Comparison of ENCODE assay signal across 8 cellular contexts in genomic region chr10:14838582-14839304, GRCh38. TPM values are rescaled to one million over a fixed set of nuclear protein-coding genes. Genes with fewer than 3 reads are reported as not detected.
DNase-seq lines count a peak whose midpoint lies in the region; ATAC-seq, FAIRE-seq and TF ChIP-seq lines count a peak whose summit lies in the region.

No MANE protein-coding gene starts in this region.

- DNase-seq in A549 (ENCODE audit: low read depth in 1 of 2, low spot score in 1 of 2) (peak; percentile 16 to 41), esophagus muscularis mucosa (ENCODE audit: extremely low spot score) (peak; percentile 90), type B pancreatic cell (ENCODE audit: extremely low spot score, unreplicated experiment) (peak; percentile 71)
- DNase-seq in Jurkat, Clone E6-1 (ENCODE audit: low read depth, low spot score): no peak
- DNase-seq in activated CD8-positive, alpha-beta T cell treated with anti-CD3 and anti-CD28 coated beads, Interleukin-2, amount 10 ng/mL, durations not matched to agents 7 days and 5 days: peak; percentile 42
- DNase-seq in naive thymus-derived CD4-positive, alpha-beta T cell: peak in 7 of 9 donors; percentile 4 to 45 (median 18)

- under 1% methylated on average over 12 of the region's 60 CpGs for WGBS in A549 (ENCODE audit: missing lambda C conversion rate)
- WGBS in esophagus muscularis mucosa: 0% methylated on average over 22 of the region's 60 CpGs

- POLR2A ChIA-PET in A549 (lab: Yijun Ruan, JAX): interaction anchor here (0.7 to 3.4 kb wide), 7 partner anchors 8 to 234 kb away, joined by 3 to 21 read pairs (median 7); partner anchors contain the start of genes DCLRE1C, MEIG1 and SUV39H2
- POLR2A ChIA-PET in activated CD8-positive, alpha-beta T cell treated with anti-CD3 and anti-CD28 coated beads, Interleukin-2, amount 10 ng/mL, durations not matched to agents 7 days and 5 days (lab: Charles Lee): interaction anchor here (0.6 to 3.4 kb wide), 20 partner anchors 18 to 654 kb away, joined by 3 to 24 read pairs (median 5); partner anchors contain the start of genes DCLRE1C, MEIG1, NMT2 and SUV39H2
- POLR2A ChIA-PET in naive thymus-derived CD4-positive, alpha-beta T cell (lab: Charles Lee): interaction anchor here (0.6 to 2.8 kb wide), 19 partner anchors 10 to 1560 kb away, joined by 3 to 28 read pairs (median 4); partner anchors contain the start of genes MEIG1, NMT2 and SUV39H2

- H3K36me3 ChIP-seq in esophagus muscularis mucosa: peaks cover 19 to 32% (median 27%) of the 10 kb centered on the region in 4 donors
- H3K36me3 ChIP-seq in naive thymus-derived CD4-positive, alpha-beta T cell (ENCODE audit: control insufficient read depth in 2 of 3, insufficient read depth in 3 of 3, low read length in 3 of 3): peaks cover 6 to 41% (median 9%) of the 10 kb centered on the region in 3 experiments

- ATAC-seq in A549 (peak; percentile 23 to 51; a peak in 4 of 6 replicates), GM18909 (IDR thresholded peaks at IDR 0.05; ENCODE audit: poor library complexity, unreplicated experiment) (peak; percentile 1), HG02763 (IDR thresholded peaks at IDR 0.05; ENCODE audit: unreplicated experiment) (no peak)
- ATAC-seq in activated CD8-positive, alpha-beta T cell treated with anti-CD3 and anti-CD28 coated beads, Interleukin-2, amount 10 ng/mL, durations not matched to agents 7 days and 5 days: no peak
- ATAC-seq in naive thymus-derived CD4-positive, alpha-beta T cell: no peak

- H3K27ac ChIP-seq in A549 (peak overlapping the region; percentile 86 to 94), esophagus muscularis mucosa (replicated peaks in 1 of 4) (peak overlapping the region; percentile 95 to 96 (median 96))
- H3K27ac ChIP-seq in naive thymus-derived CD4-positive, alpha-beta T cell (ENCODE audit: low read depth, low read length): peak overlapping the region; percentile 94

- TF ChIP-seq POLR2A in A549 (IDR thresholded peaks at IDR 0.05; ENCODE audit: low read length) (no peak), esophagus muscularis mucosa (IDR thresholded peaks at IDR 0.05; ENCODE audit: low read depth) (no peak)

- peak overlapping the region; percentile 96 for H3K27ac Mint-ChIP-seq in activated CD8-positive, alpha-beta T cell treated with anti-CD3 and anti-CD28 coated beads, Interleukin-2, amount 10 ng/mL, durations not matched to agents 7 days and 5 days
- peak overlapping the region; percentile 92 to 99 (median 97) for H3K27ac Mint-ChIP-seq in naive thymus-derived CD4-positive, alpha-beta T cell
- H3K27ac Mint-ChIP-seq in type B pancreatic cell: peak overlapping the region; percentile 98

- peaks cover 8% of the 10 kb centered on the region; the same call in 1 of the 3 replicates for H3K4me1 ChIP-seq in A549
- H3K4me1 ChIP-seq in esophagus muscularis mucosa: peaks cover 17 to 22% (median 19%) of the 10 kb centered on the region in 4 donors
- peaks cover 15 to 17% of the 10 kb centered on the region in 2 donors for H3K4me1 ChIP-seq in naive thymus-derived CD4-positive, alpha-beta T cell (ENCODE audit: control insufficient read depth in 2 of 2, insufficient read depth in 2 of 2, low read length in 2 of 2)

- CTCF ChIA-PET in A549 (lab: Yijun Ruan, JAX): interaction anchor here (1.1 to 6.3 kb wide), 5 partner anchors 15 to 340 kb away, joined by 3 to 47 read pairs (median 9); partner anchors contain the start of gene SUV39H2
- CTCF ChIA-PET in activated CD8-positive, alpha-beta T cell treated with anti-CD3 and anti-CD28 coated beads, Interleukin-2, amount 10 ng/mL, durations not matched to agents 7 days and 5 days (lab: Charles Lee): interaction anchor here (1.0 to 4.5 kb wide), 9 partner anchors 12 to 341 kb away, joined by 3 to 32 read pairs (median 4); no protein-coding TSS in a partner anchor
- CTCF ChIA-PET in naive thymus-derived CD4-positive, alpha-beta T cell (lab: Charles Lee): interaction anchor here (0.6 to 1.8 kb wide), 5 partner anchors 9 to 991 kb away, joined by 3 to 6 read pairs (median 4); no protein-coding TSS in a partner anchor

- H3K4me2 ChIP-seq in A549: peak overlapping the region; percentile 83

- no peaks in the 10 kb centered on the region for H3K27me3 ChIP-seq in esophagus muscularis mucosa
- no peaks in the 10 kb centered on the region for H3K27me3 ChIP-seq in naive thymus-derived CD4-positive, alpha-beta T cell (ENCODE audit: control insufficient read depth in 2 of 2, insufficient read depth in 2 of 2, low read length in 2 of 2)

- TF ChIP-seq CTCF in A549 (IDR thresholded peaks at IDR 0.05) (no peak), esophagus muscularis mucosa (IDR thresholded peaks at IDR 0.05) (no peak), type B pancreatic cell (conservative IDR thresholded peaks at IDR 0.05) (no peak)

- peaks cover 38% of the 10 kb centered on the region for H3K36me3 Mint-ChIP-seq in activated CD8-positive, alpha-beta T cell treated with anti-CD3 and anti-CD28 coated beads, Interleukin-2, amount 10 ng/mL, durations not matched to agents 7 days and 5 days (ENCODE audit: low read depth)
- H3K36me3 Mint-ChIP-seq in naive thymus-derived CD4-positive, alpha-beta T cell: peaks cover 0 to 27% (median 11%) of the 10 kb centered on the region in 5 donors
- H3K36me3 Mint-ChIP-seq in type B pancreatic cell: peaks cover 4% of the 10 kb centered on the region

- no peak for TF ChIP-seq RAD21 in A549 (conservative IDR thresholded peaks at IDR 0.05 in 1 of 2, IDR thresholded peaks at IDR 0.05 in 1 of 2)

- FAIRE-seq in A549 (lab: Jason Lieb, UNC): no peak

- no peaks in the 10 kb centered on the region for H3K27me3 Mint-ChIP-seq in activated CD8-positive, alpha-beta T cell treated with anti-CD3 and anti-CD28 coated beads, Interleukin-2, amount 10 ng/mL, durations not matched to agents 7 days and 5 days (ENCODE audit: low read depth)
- no peaks in the 10 kb centered on the region for H3K27me3 Mint-ChIP-seq in naive thymus-derived CD4-positive, alpha-beta T cell
- no peaks in the 10 kb centered on the region for H3K27me3 Mint-ChIP-seq in type B pancreatic cell

- peaks cover 24% of the 10 kb centered on the region for H3K4me1 Mint-ChIP-seq in activated CD8-positive, alpha-beta T cell treated with anti-CD3 and anti-CD28 coated beads, Interleukin-2, amount 10 ng/mL, durations not matched to agents 7 days and 5 days (ENCODE audit: low read depth)
- H3K4me1 Mint-ChIP-seq in naive thymus-derived CD4-positive, alpha-beta T cell: peaks cover 14 to 45% (median 32%) of the 10 kb centered on the region in 7 donors
- H3K4me1 Mint-ChIP-seq in type B pancreatic cell (ENCODE audit: unreplicated experiment): peaks cover 22% of the 10 kb centered on the region

- intact Hi-C loops in esophagus muscularis mucosa (cut with DNase I): loop anchor here (5.0 kb wide), 3 partner anchors 39 to 236 kb away; partner anchors contain the start of gene SUV39H2
- intact Hi-C loops in naive thymus-derived CD4-positive, alpha-beta T cell (cut with micrococcal nuclease): loop anchor here (1.0 to 5.0 kb wide), 23 partner anchors 11 to 1536 kb away; partner anchors contain the start of genes DCLRE1C (in 2 of the 2), MEIG1 (in 2 of the 2), PRPF18 (in 2 of the 2) and RPP38 (in 2 of the 2)

- H3K9me3 ChIP-seq in A549: no peaks in the 10 kb centered on the region
- H3K9me3 ChIP-seq in esophagus muscularis mucosa: no peaks in the 10 kb centered on the region
- no peaks in the 10 kb centered on the region for H3K9me3 ChIP-seq in naive thymus-derived CD4-positive, alpha-beta T cell (ENCODE audit: control insufficient read depth in 2 of 3, low read length in 3 of 3)

- TF ChIP-seq EP300 in A549 (IDR thresholded peaks at IDR 0.05) (no peak), esophagus muscularis mucosa (IDR thresholded peaks at IDR 0.05) (no peak)

- H3K4me3 ChIP-seq in A549 (peak overlapping the region; percentile 90), esophagus muscularis mucosa (peak overlapping the region; percentile 71 to 97 (median 84))
- peak overlapping the region; percentile 90 for H3K4me3 ChIP-seq in Jurkat, Clone E6-1 (ENCODE audit: low read length)
- H3K4me3 ChIP-seq in naive thymus-derived CD4-positive, alpha-beta T cell (ENCODE audit: low read length): peak overlapping the region; percentile 88

- H3K9me3 Mint-ChIP-seq in activated CD8-positive, alpha-beta T cell treated with anti-CD3 and anti-CD28 coated beads, Interleukin-2, amount 10 ng/mL, durations not matched to agents 7 days and 5 days (ENCODE audit: insufficient read depth): no peaks in the 10 kb centered on the region
- no peaks in the 10 kb centered on the region for H3K9me3 Mint-ChIP-seq in naive thymus-derived CD4-positive, alpha-beta T cell
- no peaks in the 10 kb centered on the region for H3K9me3 Mint-ChIP-seq in type B pancreatic cell

- H3K4me3 Mint-ChIP-seq in activated CD8-positive, alpha-beta T cell treated with anti-CD3 and anti-CD28 coated beads, Interleukin-2, amount 10 ng/mL, durations not matched to agents 7 days and 5 days: peak overlapping the region; percentile 90
- peak overlapping the region; percentile 87 to 98 (median 97) for H3K4me3 Mint-ChIP-seq in naive thymus-derived CD4-positive, alpha-beta T cell
- peak overlapping the region; percentile 97 for H3K4me3 Mint-ChIP-seq in type B pancreatic cell

RNA-seq across cellular contexts. Expression of gene HSPA14, which starts 0.6 kb away (rescaled TPM):
- 31.7 and 45.7 TPM in 2 replicates for polyA plus RNA-seq in A549 (2011; rRNA removed)
- 19.0 and 20.5 TPM in 2 replicates for polyA plus RNA-seq in A549 (2012; cell fraction: cytosol; rRNA removed)
- 8.2 and 12.7 TPM in 2 replicates for polyA plus RNA-seq in A549 (2012; cell fraction: nucleus; rRNA removed)
- 33.3 to 35.7 TPM (median 34.2 TPM) in 3 replicates for polyA plus RNA-seq in A549 (2017; fragmentation: RNase III; extraction: RNeasy Plus Mini Kit Qiagen cat#74134 plus additional on column Dnase treatment)
- 4.7 TPM in 2 replicates for polyA minus RNA-seq in A549 (2011; rRNA and poly(A)+ RNA removed)
- 37.2 TPM for polyA plus RNA-seq in Jurkat, Clone E6-1 (2012; ENCODE audit: insufficient read depth, insufficient read length)
- 10 to 100 TPM; 28.9 to 31.4 TPM for total RNA-seq in activated CD8-positive, alpha-beta T cell treated with anti-CD3 and anti-CD28 coated beads, Interleukin-2, amount 10 ng/mL, durations not matched to agents 7 days and 5 days
- 1 to 10 TPM; 6.8 to 9.8 (median 7.8) TPM for total RNA-seq in esophagus muscularis mucosa
- 10 to 100 TPM; 14.1 to 23.8 (median 17.6) TPM for total RNA-seq in naive thymus-derived CD4-positive, alpha-beta T cell
- 10 to 100 TPM; 14.9 to 18.2 TPM for polyA plus RNA-seq in naive thymus-derived CD4-positive, alpha-beta T cell
- total RNA-seq in type B pancreatic cell (ENCODE audit: low replicate concordance): 10.6 and 17.3 TPM in 2 replicates

RNA-seq across cellular contexts. Expression of gene MSANTD7, which starts 0.6 kb away (rescaled TPM):
- polyA plus RNA-seq in A549 (2011; rRNA removed): 10.9 and 11.2 TPM in 2 replicates
- 4.7 and 6.9 TPM in 2 replicates for polyA plus RNA-seq in A549 (2012; cell fraction: cytosol; rRNA removed)
- polyA plus RNA-seq in A549 (2012; cell fraction: nucleus; rRNA removed): 4.6 and 5.0 TPM in 2 replicates
- 10.9 to 12.1 TPM (median 11.2 TPM) in 3 replicates for polyA plus RNA-seq in A549 (2017; fragmentation: RNase III; extraction: RNeasy Plus Mini Kit Qiagen cat#74134 plus additional on column Dnase treatment)
- polyA minus RNA-seq in A549 (2011; rRNA and poly(A)+ RNA removed): 17.2 and 22.7 TPM in 2 replicates
- polyA plus RNA-seq in Jurkat, Clone E6-1 (2012; ENCODE audit: insufficient read depth, insufficient read length): 19.6 TPM
- total RNA-seq in activated CD8-positive, alpha-beta T cell treated with anti-CD3 and anti-CD28 coated beads, Interleukin-2, amount 10 ng/mL, durations not matched to agents 7 days and 5 days: 10 to 100 TPM; 21.8 to 22.5 TPM
- 10 to 100 TPM in 1 of 4 donors, 1 to 10 TPM in 3; 5.4 to 11.1 (median 8.0) TPM for total RNA-seq in esophagus muscularis mucosa
- 10 to 100 TPM; 16.2 to 31.4 (median 21.9) TPM for total RNA-seq in naive thymus-derived CD4-positive, alpha-beta T cell
- polyA plus RNA-seq in naive thymus-derived CD4-positive, alpha-beta T cell: 1 to 10 TPM; 7.6 to 8.3 TPM
- 15.3 and 18.1 TPM in 2 replicates for total RNA-seq in type B pancreatic cell (ENCODE audit: low replicate concordance)

RNA-seq across cellular contexts. Expression of gene CDNF, which starts 0.9 kb away (rescaled TPM):
- polyA plus RNA-seq in A549 (2011; rRNA removed) (1.8 and 2.0 TPM in 2 replicates), A549 (2017; fragmentation: RNase III; extraction: RNeasy Plus Mini Kit Qiagen cat#74134 plus additional on column Dnase treatment) (0.89 to 2.1 TPM (median 1.6 TPM) in 3 replicates)
- 0.48 and 0.52 TPM in 2 replicates for polyA plus RNA-seq in A549 (2012; cell fraction: cytosol; rRNA removed)
- polyA plus RNA-seq in A549 (2012; cell fraction: nucleus; rRNA removed): 0.26 and 1.0 TPM in 2 replicates
- 1.1 and 1.2 TPM in 2 replicates for polyA minus RNA-seq in A549 (2011; rRNA and poly(A)+ RNA removed)
- polyA plus RNA-seq in Jurkat, Clone E6-1 (2012; ENCODE audit: insufficient read depth, insufficient read length): not detected
- total RNA-seq in activated CD8-positive, alpha-beta T cell treated with anti-CD3 and anti-CD28 coated beads, Interleukin-2, amount 10 ng/mL, durations not matched to agents 7 days and 5 days: 1 to 10 TPM in 1 of 2 experiments, under 1 TPM in 1; 0.89 to 1.2 TPM
- total RNA-seq in esophagus muscularis mucosa (1 to 10 TPM in 1 of 4 donors, under 1 TPM in 3; 0.45 to 3.7 (median 0.67) TPM), type B pancreatic cell (ENCODE audit: low replicate concordance) (1.1 and 1.3 TPM in 2 replicates)
- 1 to 10 TPM; 1.0 to 8.4 (median 4.9) TPM for total RNA-seq in naive thymus-derived CD4-positive, alpha-beta T cell
- polyA plus RNA-seq in naive thymus-derived CD4-positive, alpha-beta T cell: 1 to 10 TPM; 3.0 to 5.3 TPM

RNA-seq across cellular contexts. Expression of gene SUV39H2, which starts 39.9 kb away (rescaled TPM):
- polyA plus RNA-seq in A549 (2011; rRNA removed) (21.3 and 23.2 TPM in 2 replicates), A549 (2017; fragmentation: RNase III; extraction: RNeasy Plus Mini Kit Qiagen cat#74134 plus additional on column Dnase treatment) (22.6 to 24.0 TPM (median 22.9 TPM) in 3 replicates)
- polyA plus RNA-seq in A549 (2012; cell fraction: cytosol; rRNA removed): 7.1 and 8.2 TPM in 2 replicates
- 3.0 and 4.7 TPM in 2 replicates for polyA plus RNA-seq in A549 (2012; cell fraction: nucleus; rRNA removed)
- polyA minus RNA-seq in A549 (2011; rRNA and poly(A)+ RNA removed): 9.9 and 10.5 TPM in 2 replicates
- polyA plus RNA-seq in Jurkat, Clone E6-1 (2012; ENCODE audit: insufficient read depth, insufficient read length): 38.4 TPM
- 10 to 100 TPM; 34.3 to 34.6 TPM for total RNA-seq in activated CD8-positive, alpha-beta T cell treated with anti-CD3 and anti-CD28 coated beads, Interleukin-2, amount 10 ng/mL, durations not matched to agents 7 days and 5 days
- total RNA-seq in esophagus muscularis mucosa (1 to 10 TPM; 2.4 to 9.6 (median 4.3) TPM), type B pancreatic cell (ENCODE audit: low replicate concordance) (16.5 and 39.7 TPM in 2 replicates)
- 10 to 100 TPM in 1 of 5 experiments, 1 to 10 TPM in 4; 2.4 to 25.0 (median 6.8) TPM for total RNA-seq in naive thymus-derived CD4-positive, alpha-beta T cell
- polyA plus RNA-seq in naive thymus-derived CD4-positive, alpha-beta T cell: 1 to 10 TPM; 6.4 to 7.2 TPM

Comparison
In these comparisons a context has a peak if more than half of its experiments do, and no peak if none do; other contexts are left out.
1. ATAC-seq: peak in A549 (2 of 2) and GM18909 (single experiment); none in activated CD8-positive, alpha-beta T cell treated with anti-CD3 and anti-CD28 coated beads, Interleukin-2, amount 10 ng/mL, durations not matched to agents 7 days and 5 days (single experiment), naive thymus-derived CD4-positive, alpha-beta T cell (single experiment) and HG02763 (single experiment).
2. Peak in every context shown above with its lines, with median percentiles within 50 percentile points of each other: H3K27ac ChIP-seq, H3K4me3 ChIP-seq, H3K27ac Mint-ChIP-seq and H3K4me3 Mint-ChIP-seq.